In genomic region chr3:102510663-102511062, GRCh38 we compare ENCODE assay signal across 25 cellular contexts.
DNase-seq lines count a peak whose midpoint lies in the region; ATAC-seq, FAIRE-seq and TF ChIP-seq lines count a peak whose summit lies in the region.
"Had no signal": no experiment of that assay in that cellular context is flagged by ENCODE, and none has a peak within 500 bp of the region (broad histone marks: within the 10 kb centered on the region; RNA-seq: fewer than 3 reads in every experiment).

No MANE protein-coding gene starts in this region.

- WGBS in small intestine, 3 donors = 65 to 81% (median 78%) methylated on average over 3 of the region's 3 CpGs

- no peak overlapping the region for H3K27ac ChIP-seq in small intestine (ENCODE audit: low read depth in 1 of 2, low read length in 1 of 2)
- no peak overlapping the region for H3K27ac ChIP-seq in lower lobe of right lung
- H3K27ac ChIP-seq: gastroesophageal sphincter had no signal

- H3K27me3 ChIP-seq in small intestine (ENCODE audit: control insufficient read depth in 2 of 2, insufficient read depth in 2 of 2, low read length in 2 of 2) = no peaks in the 10 kb centered on the region
- no peaks in the 10 kb centered on the region for H3K27me3 ChIP-seq in lower lobe of right lung (ENCODE audit: low read depth)
- H3K27me3 ChIP-seq: gastroesophageal sphincter had no signal

- peak; percentile 1 for DNase-seq in NCI-H345 (lab: John Stamatoyannopoulos, UW)
- DNase-seq in NCI-H345 treated with DMSO at 0.1 percent for 48 hours (lab: John Stamatoyannopoulos, UW; ENCODE audit: unreplicated experiment) = no peak
- peak; percentile 39 for DNase-seq in NCI-H460 (ENCODE audit: extremely low read depth, low read depth)
- peak; percentile 28 for DNase-seq in astrocyte of the spinal cord (ENCODE audit: low read depth, low spot score)
- DNase-seq in retinal pigment epithelial cell (ENCODE audit: low read depth) = peak; percentile 57
- DNase-seq in small intestine = no peak
- no peak for DNase-seq in mucosa of gallbladder (ENCODE audit: low spot score)
- DNase-seq in lower lobe of right lung = no peak
- DNase-seq: activated CD4-positive, CD25-positive, alpha-beta regulatory T cell; activated effector memory CD4-positive, alpha-beta T cell treated with anti-CD3 and anti-CD28 coated beads, Interleukin-2, amount 50 U/mL, for 16 hours; C1 segment of cervical spinal cord; HFFc6; mesenchymal stem cell; NCI-H1105; Right ventricle myocardium superior; stimulated activated CD4-positive, alpha-beta T cell treated with anti-CD3 and anti-CD28 coated beads, Interleukin-15, amount 100 ng/mL, for 24 hours; T-helper 17 cell had no signal

- TF ChIP-seq CTCF in astrocyte of the spinal cord (IDR thresholded peaks at IDR 0.05; ENCODE audit: low read depth, low read length) (no peak), retinal pigment epithelial cell (conservative IDR thresholded peaks at IDR 0.05; ENCODE audit: low read depth, low read length) (no peak), lower lobe of right lung (IDR thresholded peaks at IDR 0.05) (no peak)

- no peak overlapping the region for H3K4me3 ChIP-seq in astrocyte of the spinal cord (ENCODE audit: low read depth, low read length)
- no peak overlapping the region for H3K4me3 ChIP-seq in retinal pigment epithelial cell (ENCODE audit: low read length)
- no peak overlapping the region for H3K4me3 ChIP-seq in small intestine (ENCODE audit: low read depth in 1 of 2, low read length in 2 of 2)
- H3K4me3 ChIP-seq in lower lobe of right lung = no peak overlapping the region
- H3K4me3 ChIP-seq: gastroesophageal sphincter had no signal

- no peaks in the 10 kb centered on the region for H3K9me3 ChIP-seq in small intestine (ENCODE audit: control insufficient read depth, low read depth)
- no peaks in the 10 kb centered on the region for H3K9me3 ChIP-seq in lower lobe of right lung
- H3K9me3 ChIP-seq: gastroesophageal sphincter had no signal

- H3K36me3 ChIP-seq in small intestine (ENCODE audit: control insufficient read depth in 2 of 2, insufficient read depth in 2 of 2, low read length in 2 of 2) (no peaks in the 10 kb centered on the region), lower lobe of right lung (no peaks in the 10 kb centered on the region)
- H3K36me3 ChIP-seq: gastroesophageal sphincter had no signal

- ATAC-seq in lower lobe of right lung = no peak
- ATAC-seq: gastroesophageal sphincter; natural killer cell treated with Interleukin-12 subunit alpha and Interleukin-12 subunit beta and Interleukin-15 and Interleukin-18, amount 100 ng/mL, for 72 hours; T-helper 17 cell had no signal

- in situ Hi-C loops in astrocyte of the spinal cord (cut with HindIII; ENCODE audit: low sequenced_read_pairs) = no loop called here

- FAIRE-seq in small intestine (lab: Jason Lieb, UNC) = no peak
- FAIRE-seq: A204.1, colon, endometrium, GM18507, GM19239, urothelium cell line had no signal

- intact Hi-C loops in lower lobe of right lung (cut with DNase I) = no loop called here

- H3K4me1 ChIP-seq in small intestine (ENCODE audit: control insufficient read depth in 2 of 2, insufficient read depth in 1 of 2, low read depth in 1 of 2, low read length in 1 of 2) (no peaks in the 10 kb centered on the region), lower lobe of right lung (no peaks in the 10 kb centered on the region)
- H3K4me1 ChIP-seq: gastroesophageal sphincter had no signal

Comparison
In these comparisons a context has a peak if more than half of its experiments do, and no peak if none do; other contexts are left out.
1. DNase-seq: peak in NCI-H345 (single experiment), NCI-H460 (single experiment), astrocyte of the spinal cord (single experiment) and retinal pigment epithelial cell (single experiment); none in NCI-H345 treated with DMSO at 0.1 percent for 48 hours (single experiment), small intestine (single experiment), mucosa of gallbladder (single experiment) and lower lobe of right lung (single experiment).